Comparison of ENCODE assay signal across 8 cellular contexts in genomic region chr7:29565186-29565540, GRCh38. TPM values are rescaled to one million over a fixed set of nuclear protein-coding genes. Genes with fewer than 3 reads are reported as not detected.
DNase-seq lines count a peak whose midpoint lies in the region; ATAC-seq and TF ChIP-seq lines count a peak whose summit lies in the region.

No MANE protein-coding gene starts in this region.

- no peak for ATAC-seq in memory B cell (ENCODE audit: low read depth)

- intact Hi-C loops in activated CD4-positive, alpha-beta T cell treated with anti-CD3 and anti-CD28 coated beads, Interleukin-2, amount 10 ng/mL, durations not matched to agents 24 days and 14 days (cut with micrococcal nuclease): loop anchor here (5.0 kb wide), 1 partner anchor 608 kb away; the partner anchor contains the start of gene TRIL
- intact Hi-C loops in mammary epithelial cell (cut with micrococcal nuclease) (no loop called here), tibial artery (cut with DNase I; ENCODE audit: low total_unique reads) (no loop called here)

- peaks cover 4% of the 10 kb centered on the region for H3K36me3 Mint-ChIP-seq in activated CD4-positive, alpha-beta T cell treated with anti-CD3 and anti-CD28 coated beads, Interleukin-2, amount 10 ng/mL, durations not matched to agents 24 days and 14 days (ENCODE audit: low read depth)
- peaks cover 3% of the 10 kb centered on the region for H3K36me3 Mint-ChIP-seq in memory B cell

- no peaks in the 10 kb centered on the region for H3K9me3 ChIP-seq in mammary epithelial cell (replicated peaks; ENCODE audit: insufficient read depth, low read length)
- H3K9me3 ChIP-seq in tibial artery: no peaks in the 10 kb centered on the region

- dilution Hi-C loops in mammary epithelial cell (cut with HindIII; ENCODE audit: low sequenced_read_pairs): no loop called here

- peaks cover 7% of the 10 kb centered on the region for H3K79me2 ChIP-seq in mammary epithelial cell (ENCODE audit: insufficient read depth, low read length)

- H3K27me3 ChIP-seq in mammary epithelial cell (ENCODE audit: insufficient read depth, low read length) (no peaks in the 10 kb centered on the region), tibial artery (peaks cover 0 to 47% of the 10 kb centered on the region in 2 donors)

- H3K27ac ChIP-seq in mammary epithelial cell (ENCODE audit: insufficient read depth, low read depth, low read length) (peak overlapping the region; percentile 67), tibial artery (peak overlapping the region; percentile 5 to 51)

- no peak for TF ChIP-seq CTCF in mammary epithelial cell (conservative IDR thresholded peaks at IDR 0.05 in 1 of 2, IDR thresholded peaks at IDR 0.05 in 1 of 2; ENCODE audit: extremely low read depth in 1 of 2, insufficient read depth in 1 of 2, low read depth in 1 of 2, low read length in 2 of 2)
- no peak for TF ChIP-seq CTCF in tibial artery (IDR thresholded peaks at IDR 0.05)

- CTCF ChIA-PET in mammary epithelial cell (lab: Charles Lee; ENCODE audit: low non-redundant PET): no interaction called here

- peaks cover 8% of the 10 kb centered on the region for H3K4me1 Mint-ChIP-seq in activated CD4-positive, alpha-beta T cell treated with anti-CD3 and anti-CD28 coated beads, Interleukin-2, amount 10 ng/mL, durations not matched to agents 24 days and 14 days
- peaks cover 8% of the 10 kb centered on the region for H3K4me1 Mint-ChIP-seq in memory B cell

- peak overlapping the region; percentile 85 for H3K4me3 Mint-ChIP-seq in activated CD4-positive, alpha-beta T cell treated with anti-CD3 and anti-CD28 coated beads, Interleukin-2, amount 10 ng/mL, durations not matched to agents 24 days and 14 days
- peak overlapping the region; percentile 76 for H3K4me3 Mint-ChIP-seq in memory B cell

- H3K9ac ChIP-seq in mammary epithelial cell (ENCODE audit: insufficient read depth, low read length): peak overlapping the region; percentile 57

- WGBS in mammary epithelial cell (ENCODE audit: low coverage, missing lambda C conversion rate): 2% methylated on average over 9 of the region's 9 CpGs

- H3K27me3 Mint-ChIP-seq in activated CD4-positive, alpha-beta T cell treated with anti-CD3 and anti-CD28 coated beads, Interleukin-2, amount 10 ng/mL, durations not matched to agents 24 days and 14 days: peaks cover 71% of the 10 kb centered on the region
- H3K27me3 Mint-ChIP-seq in memory B cell: peaks cover 31% of the 10 kb centered on the region

- H3K36me3 ChIP-seq in mammary epithelial cell (ENCODE audit: insufficient read depth, low read length) (no peaks in the 10 kb centered on the region), tibial artery (no peaks in the 10 kb centered on the region)

- peaks cover 5% of the 10 kb centered on the region for H3K9me3 Mint-ChIP-seq in activated CD4-positive, alpha-beta T cell treated with anti-CD3 and anti-CD28 coated beads, Interleukin-2, amount 10 ng/mL, durations not matched to agents 24 days and 14 days
- peaks cover 4% of the 10 kb centered on the region for H3K9me3 Mint-ChIP-seq in memory B cell

- no peak overlapping the region for H3K27ac Mint-ChIP-seq in activated CD4-positive, alpha-beta T cell treated with anti-CD3 and anti-CD28 coated beads, Interleukin-2, amount 10 ng/mL, durations not matched to agents 24 days and 14 days
- no peak overlapping the region for H3K27ac Mint-ChIP-seq in memory B cell

- BruUV-seq in mammary epithelial cell (replicated peaks; lab: Mats Ljungman, UMichigan): TSS peak; percentile 36

- peak overlapping the region; percentile 95 for H2AFZ ChIP-seq in mammary epithelial cell (ENCODE audit: low read depth, low read length)

- H3K4me3 ChIP-seq in mammary epithelial cell (replicated peaks in 1 of 3; ENCODE audit: insufficient read depth in 1 of 3, low read depth in 2 of 3, low read length in 3 of 3): peak overlapping the region; percentile 64 to 84 (median 72)
- peak overlapping the region; percentile 50 to 57 for H3K4me3 ChIP-seq in tibial artery

- H3K4me1 ChIP-seq in mammary epithelial cell (ENCODE audit: insufficient read depth, low read length) (peaks cover 31% of the 10 kb centered on the region), tibial artery (peaks cover 0 to 41% (median 33%) of the 10 kb centered on the region in 4 donors)

- DNase-seq in activated CD4-positive, alpha-beta T cell treated with anti-CD3 and anti-CD28 coated beads, Interleukin-2, amount 10 ng/mL, durations not matched to agents 24 days and 14 days: no peak
- DNase-seq in activated CD4-positive, alpha-beta T cell treated with anti-CD3 and anti-CD28 coated beads for 48 hours: no peak
- no peak for DNase-seq in mammary epithelial cell
- no peak for DNase-seq in memory B cell (ENCODE audit: low spot score in 2 of 2)
- DNase-seq in tibial artery: no peak
- no peak for DNase-seq in nucleus accumbens (lab: John Stamatoyannopoulos, UW)
- DNase-seq in NCI-H526 (lab: John Stamatoyannopoulos, UW): no peak
- DNase-seq in MV-4-11 (lab: John Stamatoyannopoulos, UW): no peak

- no peaks in the 10 kb centered on the region for H4K20me1 ChIP-seq in mammary epithelial cell (ENCODE audit: insufficient read depth, low read length)

- in situ Hi-C loops in mammary epithelial cell (cut with MboI; ENCODE audit: low sequenced_read_pairs in 2 of 2): no loop called here

- H3K4me2 ChIP-seq in mammary epithelial cell (ENCODE audit: insufficient read depth, low read depth, low read length): peak overlapping the region; percentile 90

RNA-seq across cellular contexts. Expression of gene PRR15, which starts 1.5 kb away (rescaled TPM):
- not detected in 2 replicates for total RNA-seq in activated CD4-positive, alpha-beta T cell treated with anti-CD3 and anti-CD28 coated beads, Interleukin-2, amount 10 ng/mL, durations not matched to agents 24 days and 14 days
- total RNA-seq in mammary epithelial cell: 1 to 10 TPM in 1 of 2 donors, under 1 TPM in 1; 0.83 to 3.2 TPM
- 4.1 TPM for polyA plus RNA-seq in mammary epithelial cell
- polyA minus RNA-seq in mammary epithelial cell: 0.52 TPM
